In the genomic region with DNA sequence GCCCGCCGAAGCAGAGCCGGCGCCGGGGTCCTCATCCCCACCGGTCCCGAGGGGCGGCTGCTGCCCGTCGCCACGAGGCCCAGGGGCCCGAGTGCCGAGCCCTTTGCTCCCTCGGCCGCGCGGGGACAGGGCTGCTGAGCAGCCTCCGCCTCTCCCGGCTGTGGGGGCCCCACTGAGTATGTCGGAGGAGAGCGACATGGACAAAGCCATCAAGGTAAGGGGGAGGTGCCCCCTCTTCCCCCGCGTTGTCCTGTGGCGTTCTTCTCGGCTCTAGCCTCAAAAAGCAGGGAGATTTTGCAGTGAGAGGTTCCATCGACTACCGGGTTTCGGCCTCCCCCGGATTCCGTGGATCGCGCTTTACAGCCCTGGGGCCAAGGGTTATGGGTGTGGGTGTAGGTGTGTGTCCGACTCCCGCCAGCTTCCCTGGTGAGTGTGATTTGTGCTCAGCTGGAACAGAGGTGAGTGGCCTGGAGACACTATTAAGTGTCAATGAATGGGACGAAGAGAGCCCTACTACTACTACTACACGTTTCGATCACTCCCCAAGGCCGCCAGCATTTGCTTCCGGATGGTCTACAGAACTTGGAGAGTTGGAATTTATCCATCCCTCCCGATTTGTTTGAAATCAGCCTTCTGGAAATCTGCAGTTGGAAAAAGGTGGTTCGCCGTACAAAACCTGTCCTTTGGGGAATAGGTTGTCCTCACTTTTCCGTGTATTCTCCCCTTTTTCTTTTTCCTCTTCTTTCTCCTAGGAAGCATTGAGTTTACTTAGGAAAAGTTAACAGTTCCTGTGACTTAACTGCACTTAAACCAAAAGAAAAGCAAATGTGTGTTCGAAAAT, we compare ENCODE assay signal across 8 cellular contexts. TPM values are rescaled to one million over a fixed set of nuclear protein-coding genes. Genes with fewer than 3 reads are reported as not detected.
DNase-seq lines count a peak whose midpoint lies in the region; ATAC-seq and TF ChIP-seq lines count a peak whose summit lies in the region.

No MANE protein-coding gene starts in this region.

- no peak for TF ChIP-seq CTCF in heart right ventricle (IDR thresholded peaks at IDR 0.05)

- H3K4me3 ChIP-seq in heart right ventricle, result peak overlapping the region; percentile 62 to 99 (median 88)

- H3K27me3 ChIP-seq in heart right ventricle, result no peaks in the 10 kb centered on the region

- H3K36me3 ChIP-seq in KOPT-K1 (ENCODE audit: insufficient read depth, low read length) (peaks cover 60% of the 10 kb centered on the region), heart right ventricle (peaks cover 0 to 36% (median 9%) of the 10 kb centered on the region in 9 donors)

- H3K9me3 Mint-ChIP-seq in activated T-helper 17 cell treated with anti-CD3 and anti-CD28 coated beads, Interleukin-2, amount 50 U/mL, for 72 hours, result no peaks in the 10 kb centered on the region

- intact Hi-C loops in heart right ventricle (cut with DNase I), result loop anchor here in 2 of 10 donors (5.0 kb wide), 1 partner anchor 170 kb away; a partner anchor contains a TSS

- H3K4me1 Mint-ChIP-seq in activated T-helper 17 cell treated with anti-CD3 and anti-CD28 coated beads, Interleukin-2, amount 50 U/mL, for 72 hours, result peaks cover 33% of the 10 kb centered on the region

- peak overlapping the region; percentile 92 for H3K27ac Mint-ChIP-seq in activated T-helper 17 cell treated with anti-CD3 and anti-CD28 coated beads, Interleukin-2, amount 50 U/mL, for 72 hours

- H3K9me3 ChIP-seq in KOPT-K1 (ENCODE audit: insufficient read depth, low read length, poor library complexity, severe bottlenecking) (no peaks in the 10 kb centered on the region), heart right ventricle (peaks cover 0 to 2% (median 0%) of the 10 kb centered on the region in 11 donors)

- peaks cover 6 to 56% (median 44%) of the 10 kb centered on the region in 9 donors for H3K4me1 ChIP-seq in heart right ventricle

- 2 to 3% methylated on average over 44 of the region's 44 CpGs for WGBS in heart right ventricle, 2 donors

- no peaks in the 10 kb centered on the region for H3K27me3 Mint-ChIP-seq in activated T-helper 17 cell treated with anti-CD3 and anti-CD28 coated beads, Interleukin-2, amount 50 U/mL, for 72 hours

- H3K4me3 Mint-ChIP-seq in activated T-helper 17 cell treated with anti-CD3 and anti-CD28 coated beads, Interleukin-2, amount 50 U/mL, for 72 hours, result peak overlapping the region; percentile 85

- peak overlapping the region; percentile 85 for H3K27ac ChIP-seq in KOPT-K1 (ENCODE audit: low read depth, low read length, poor library complexity, severe bottlenecking)
- H3K27ac ChIP-seq in heart right ventricle, result peak overlapping the region; percentile 85 to 99 (median 96)

- ATAC-seq in GM21619 (IDR thresholded peaks at IDR 0.05; ENCODE audit: unreplicated experiment) (peak; percentile 20), heart right ventricle (peak in 4 of 8 donors; percentile 5 to 32 (median 17))
- peak; percentile 18 for ATAC-seq in activated T-helper 17 cell treated with anti-CD3 and anti-CD28 coated beads, Interleukin-2, amount 50 U/mL, for 72 hours (replicated peaks)

- H3K36me3 Mint-ChIP-seq in activated T-helper 17 cell treated with anti-CD3 and anti-CD28 coated beads, Interleukin-2, amount 50 U/mL, for 72 hours (ENCODE audit: low read depth), result peaks cover 78% of the 10 kb centered on the region

- DNase-seq in DMS53 treated with DMSO at 0.1 percent for 48 hours (lab: John Stamatoyannopoulos, UW; ENCODE audit: unreplicated experiment) (peak; percentile 15), heart right ventricle (no peak), renal cortical epithelial cell (ENCODE audit: low read depth) (peak; percentile 14), mesenteric fat pad (ENCODE audit: low spot score) (no peak), occipital lobe (lab: John Stamatoyannopoulos, UW) (no peak)

RNA-seq across cellular contexts. Expression of a gene that starts 0.7 kb away (rescaled TPM):
- total RNA-seq in activated T-helper 17 cell treated with anti-CD3 and anti-CD28 coated beads, Interleukin-2, amount 50 U/mL, for 72 hours, result 10 to 100 TPM; 42.7 to 46.7 TPM
- total RNA-seq in heart right ventricle (10 to 100 TPM; 22.1 to 28.6 (median 23.6) TPM), renal cortical epithelial cell (42.5 and 46.4 TPM in 2 replicates), mesenteric fat pad (43.5 TPM), occipital lobe (33.8 TPM)
- polyA plus RNA-seq in heart right ventricle, result 10 to 100 TPM in 1 of 2 donors, 1 to 10 TPM in 1; 9.1 to 22.6 TPM

Comparison
In these comparisons a context has a peak if more than half of its experiments do, and no peak if none do; other contexts are left out.
1. DNase-seq: peak in DMS53 treated with DMSO at 0.1 percent for 48 hours (single experiment) and renal cortical epithelial cell (single experiment); none in heart right ventricle (0 of 2), mesenteric fat pad (single experiment) and occipital lobe (single experiment).